Comparison of ENCODE assay signal across 1 cellular context in the genomic region with DNA sequence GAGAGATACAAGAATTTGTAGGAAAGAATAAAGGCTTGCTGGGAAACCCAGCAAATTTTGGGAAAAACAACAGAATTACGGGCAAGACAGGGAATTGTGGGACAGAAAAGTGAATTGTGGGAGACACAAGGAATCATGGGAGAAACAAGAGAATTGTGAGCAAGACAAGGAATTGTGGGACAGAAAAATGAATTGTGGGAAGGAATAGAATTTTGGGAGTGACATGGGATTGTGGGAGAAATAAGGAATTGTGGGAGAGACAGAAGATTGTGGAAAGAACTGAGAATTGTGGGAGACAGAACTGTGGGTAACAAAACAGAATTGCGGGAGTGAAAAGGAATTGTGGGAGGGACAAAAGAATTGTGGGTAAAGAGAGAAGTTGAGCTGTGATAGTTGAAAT.
TF ChIP-seq lines count a peak whose summit lies in the region.

No MANE protein-coding gene starts in this region.

TF ChIP-seq in neural cell, 6 proteins besides CTCF, POLR2A, EP300 and RAD21 (continued from another document):
- TF ChIP-seq, protein P1, sequence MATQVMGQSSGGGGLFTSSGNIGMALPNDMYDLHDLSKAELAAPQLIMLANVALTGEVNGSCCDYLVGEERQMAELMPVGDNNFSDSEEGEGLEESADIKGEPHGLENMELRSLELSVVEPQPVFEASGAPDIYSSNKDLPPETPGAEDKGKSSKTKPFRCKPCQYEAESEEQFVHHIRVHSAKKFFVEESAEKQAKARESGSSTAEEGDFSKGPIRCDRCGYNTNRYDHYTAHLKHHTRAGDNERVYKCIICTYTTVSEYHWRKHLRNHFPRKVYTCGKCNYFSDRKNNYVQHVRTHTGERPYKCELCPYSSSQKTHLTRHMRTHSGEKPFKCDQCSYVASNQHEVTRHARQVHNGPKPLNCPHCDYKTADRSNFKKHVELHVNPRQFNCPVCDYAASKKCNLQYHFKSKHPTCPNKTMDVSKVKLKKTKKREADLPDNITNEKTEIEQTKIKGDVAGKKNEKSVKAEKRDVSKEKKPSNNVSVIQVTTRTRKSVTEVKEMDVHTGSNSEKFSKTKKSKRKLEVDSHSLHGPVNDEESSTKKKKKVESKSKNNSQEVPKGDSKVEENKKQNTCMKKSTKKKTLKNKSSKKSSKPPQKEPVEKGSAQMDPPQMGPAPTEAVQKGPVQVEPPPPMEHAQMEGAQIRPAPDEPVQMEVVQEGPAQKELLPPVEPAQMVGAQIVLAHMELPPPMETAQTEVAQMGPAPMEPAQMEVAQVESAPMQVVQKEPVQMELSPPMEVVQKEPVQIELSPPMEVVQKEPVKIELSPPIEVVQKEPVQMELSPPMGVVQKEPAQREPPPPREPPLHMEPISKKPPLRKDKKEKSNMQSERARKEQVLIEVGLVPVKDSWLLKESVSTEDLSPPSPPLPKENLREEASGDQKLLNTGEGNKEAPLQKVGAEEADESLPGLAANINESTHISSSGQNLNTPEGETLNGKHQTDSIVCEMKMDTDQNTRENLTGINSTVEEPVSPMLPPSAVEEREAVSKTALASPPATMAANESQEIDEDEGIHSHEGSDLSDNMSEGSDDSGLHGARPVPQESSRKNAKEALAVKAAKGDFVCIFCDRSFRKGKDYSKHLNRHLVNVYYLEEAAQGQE (IDR thresholded peaks at IDR 0.05; ENCODE audit: borderline replicate concordance), result no peak
TF ChIP-seq in neural cell: peak in this region for 0.
